In the genomic region with DNA sequence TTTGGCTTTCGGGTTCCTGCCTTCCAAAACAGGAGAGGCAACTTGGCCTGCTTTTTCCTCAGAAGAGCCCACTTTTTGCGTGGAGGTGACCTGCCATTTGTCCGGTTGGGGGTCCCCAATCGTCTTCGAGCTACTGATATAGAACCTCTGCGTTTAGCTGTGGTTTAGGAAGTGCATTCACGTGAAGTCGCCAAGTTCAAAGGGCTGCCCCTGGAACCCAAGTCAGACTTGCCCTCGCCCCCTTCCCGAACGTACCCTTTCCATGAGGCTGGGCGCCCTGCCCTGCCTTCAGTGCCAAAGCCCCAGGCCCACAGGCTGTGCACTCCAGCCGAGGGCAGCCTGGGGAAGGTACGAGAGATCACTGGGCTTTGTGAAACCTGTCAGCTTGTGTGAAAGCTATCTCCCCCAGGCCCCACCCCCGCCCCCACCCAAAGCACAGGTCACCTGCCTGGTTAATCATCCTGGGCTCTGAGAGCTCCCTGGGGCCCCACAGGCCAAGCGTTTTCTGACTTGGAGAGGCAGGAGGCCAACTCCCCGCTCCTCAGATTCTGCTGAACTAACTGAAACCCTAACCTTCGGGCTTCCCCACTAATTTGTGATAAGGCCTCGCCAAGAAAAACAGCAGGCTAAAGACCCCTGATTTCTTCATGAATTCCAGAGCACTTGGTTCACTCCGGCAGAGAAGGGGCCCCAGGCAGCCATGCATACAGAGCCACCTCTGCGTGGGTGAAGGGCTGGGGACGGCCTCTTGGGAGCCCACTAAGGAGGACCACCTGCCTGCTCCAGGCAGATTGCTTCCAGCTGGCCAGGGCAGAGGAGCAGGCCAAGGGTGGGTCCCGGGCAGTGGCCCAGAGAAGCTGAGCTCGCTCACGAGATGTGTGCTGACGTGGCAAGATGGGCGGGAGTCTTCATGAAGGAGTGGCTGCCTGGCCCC, we compare ENCODE assay signal across 11 cellular contexts. TPM values are rescaled to one million over a fixed set of nuclear protein-coding genes. Genes with fewer than 3 reads are reported as not detected.
DNase-seq lines count a peak whose midpoint lies in the region; TF ChIP-seq lines count a peak whose summit lies in the region.
"Had no signal": no experiment of that assay in that cellular context is flagged by ENCODE, and none has a peak within 500 bp of the region (broad histone marks: within the 10 kb centered on the region; RNA-seq: fewer than 3 reads in every experiment).

No MANE protein-coding gene starts in this region.

- no peaks in the 10 kb centered on the region for H3K36me3 ChIP-seq in effector memory CD4-positive, alpha-beta T cell (ENCODE audit: control insufficient read depth, insufficient read depth, low read length)

- no peak for TF ChIP-seq CTCF in fibroblast of the aortic adventitia (IDR thresholded peaks at IDR 0.05; ENCODE audit: insufficient read depth, low read length)
- no peak for TF ChIP-seq CTCF in type B pancreatic cell (conservative IDR thresholded peaks at IDR 0.05)

- peaks cover 50% of the 10 kb centered on the region for H3K4me1 Mint-ChIP-seq in type B pancreatic cell (ENCODE audit: unreplicated experiment)

- H3K9me3 Mint-ChIP-seq in type B pancreatic cell = no peaks in the 10 kb centered on the region

- no peaks in the 10 kb centered on the region for H3K27me3 Mint-ChIP-seq in type B pancreatic cell

- peak overlapping the region; percentile 56 for H3K4me3 Mint-ChIP-seq in type B pancreatic cell

- peak overlapping the region; percentile 79 for H3K27ac Mint-ChIP-seq in type B pancreatic cell

- no peak overlapping the region for H3K27ac ChIP-seq in effector memory CD4-positive, alpha-beta T cell (ENCODE audit: insufficient read depth, low read length, poor library complexity, severe bottlenecking)

- H3K9me3 ChIP-seq in effector memory CD4-positive, alpha-beta T cell (ENCODE audit: control insufficient read depth, low read length) = no peaks in the 10 kb centered on the region

- no peaks in the 10 kb centered on the region for H3K4me1 ChIP-seq in effector memory CD4-positive, alpha-beta T cell (ENCODE audit: control insufficient read depth, insufficient read depth, low read length, poor library complexity, severe bottlenecking)

- H3K36me3 Mint-ChIP-seq in type B pancreatic cell = no peaks in the 10 kb centered on the region

- H3K4me3 ChIP-seq in fibroblast of the aortic adventitia (ENCODE audit: low read depth, low read length) = no peak overlapping the region
- no peak overlapping the region for H3K4me3 ChIP-seq in effector memory CD4-positive, alpha-beta T cell (ENCODE audit: insufficient read depth, low read depth, low read length, poor library complexity, severe bottlenecking)

- no peaks in the 10 kb centered on the region for H3K27me3 ChIP-seq in effector memory CD4-positive, alpha-beta T cell (replicated peaks; ENCODE audit: control insufficient read depth, insufficient read depth, low read length, poor library complexity, severe bottlenecking)

- peak; percentile 66 for DNase-seq in NCI-H226
- peak; percentile 96 for DNase-seq in fibroblast of the aortic adventitia (ENCODE audit: low read depth)
- peak; percentile 42 for DNase-seq in mucosa of gallbladder (ENCODE audit: low spot score)
- no peak for DNase-seq in type B pancreatic cell (ENCODE audit: extremely low spot score, unreplicated experiment)
- no peak for DNase-seq in NCI-H1092 treated with DMSO at 0.1 percent for 48 hours (lab: John Stamatoyannopoulos, UW)
- DNase-seq in effector memory CD4-positive, alpha-beta T cell = no peak
- DNase-seq in COR-L47 (lab: John Stamatoyannopoulos, UW) = no peak
- DNase-seq in activated naive CD4-positive, alpha-beta T cell treated with Interleukin-2 at 50 U/mL for 16 hours = no peak
- DNase-seq: activated CD4-positive, CD25-positive, alpha-beta regulatory T cell; NCI-H345; retina had no signal

RNA-seq across cellular contexts. Expression of gene KCNQ1OT1, which starts 25.8 kb away (rescaled TPM):
- total RNA-seq in fibroblast of the aortic adventitia (ENCODE audit: low replicate concordance) (5.5 and 7.3 TPM in 2 replicates), mucosa of gallbladder (2.2 TPM), type B pancreatic cell (ENCODE audit: low replicate concordance) (3.3 and 7.0 TPM in 2 replicates)

Comparison
In these comparisons a context has a peak if more than half of its experiments do, and no peak if none do; other contexts are left out.
1. DNase-seq: peak in NCI-H226 (single experiment), fibroblast of the aortic adventitia (single experiment) and mucosa of gallbladder (single experiment); none in type B pancreatic cell (single experiment), NCI-H1092 treated with DMSO at 0.1 percent for 48 hours (single experiment), effector memory CD4-positive, alpha-beta T cell (0 of 3), COR-L47 (single experiment) and activated naive CD4-positive, alpha-beta T cell treated with Interleukin-2 at 50 U/mL for 16 hours (single experiment).